Comparison of ENCODE assay signal across 15 cellular contexts in the genomic region with DNA sequence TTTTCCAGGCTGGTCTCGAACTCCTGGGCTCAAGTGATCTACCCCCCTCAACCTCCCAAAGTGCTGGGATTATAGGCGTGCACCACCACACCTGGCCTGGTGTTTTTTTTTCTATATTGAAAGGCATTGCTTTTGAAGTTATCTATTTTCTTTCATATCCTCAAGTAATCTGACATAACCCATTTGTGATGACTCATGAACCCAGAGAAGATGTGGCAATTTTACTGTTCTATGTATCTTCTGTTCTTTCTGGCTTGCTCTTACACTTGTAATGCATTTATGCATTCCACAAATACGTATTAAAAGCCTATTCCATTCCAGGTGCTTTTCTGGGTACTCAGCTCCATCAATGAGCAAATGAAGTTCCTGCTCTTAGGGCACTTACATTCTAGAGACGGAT. TPM values are rescaled to one million over a fixed set of nuclear protein-coding genes. Genes with fewer than 3 reads are reported as not detected.
A peak's percentile ranks its signal among the peaks of the same experiment; 100 is the strongest.
DNase-seq lines count a peak whose midpoint lies in the region; ATAC-seq, FAIRE-seq and TF ChIP-seq lines count a peak whose summit lies in the region.
"Had no signal": no experiment of that assay in that cellular context is flagged by ENCODE, and none has a peak within 500 bp of the region (broad histone marks: within the 10 kb centered on the region; RNA-seq: fewer than 3 reads in every experiment).

No MANE protein-coding gene starts in this region.

- intact Hi-C loops in mammary epithelial cell (cut with micrococcal nuclease) = loop anchor here (1.0 kb wide), 1 partner anchor 31 kb away; no protein-coding TSS in a partner anchor

- in situ Hi-C loops in mammary epithelial cell (cut with MboI; ENCODE audit: low sequenced_read_pairs in 2 of 2) = no loop called here

- peak overlapping the region; percentile 55 for H3K27ac ChIP-seq in ACC112 (ENCODE audit: low read depth, low read length)
- no peak overlapping the region for H3K27ac ChIP-seq in mammary epithelial cell (ENCODE audit: insufficient read depth, low read depth, low read length)
- peak overlapping the region; percentile 0 for H3K27ac ChIP-seq in keratinocyte (ENCODE audit: control insufficient read depth, insufficient read depth, low read length)
- H3K27ac ChIP-seq: upper lobe of right lung had no signal

- no TSS peak for BruUV-seq in mammary epithelial cell (replicated peaks; lab: Mats Ljungman, UMichigan)

- no peaks in the 10 kb centered on the region for H3K27me3 Mint-ChIP-seq in T-helper 2 cell treated with Interferon-gamma antibody and Interleukin-4, amounts not matched to agents 5 μg/mL and 100 μg/mL, for 36 hours (ENCODE audit: low read depth)

- H3K4me1 ChIP-seq in ACC112 (ENCODE audit: control insufficient read depth, insufficient read depth, low read length, unreplicated experiment) (peaks cover 19% of the 10 kb centered on the region), mammary epithelial cell (ENCODE audit: insufficient read depth, low read length) (peaks cover 25% of the 10 kb centered on the region), keratinocyte (ENCODE audit: control insufficient read depth, extremely low read depth, insufficient read depth, low read length) (peaks cover 13% of the 10 kb centered on the region)

- H3K9me3 Mint-ChIP-seq in T-helper 2 cell treated with Interferon-gamma antibody and Interleukin-4, amounts not matched to agents 5 μg/mL and 100 μg/mL, for 36 hours = no peaks in the 10 kb centered on the region
- H3K9me3 Mint-ChIP-seq: natural killer cell treated with Interleukin-12 subunit alpha and Interleukin-12 subunit beta and Interleukin-15 and Interleukin-18, amount 100 ng/mL, for 72 hours had no signal

- TF ChIP-seq CTCF in mammary epithelial cell (conservative IDR thresholded peaks at IDR 0.05 in 1 of 2, IDR thresholded peaks at IDR 0.05 in 1 of 2; ENCODE audit: extremely low read depth in 1 of 2, insufficient read depth in 1 of 2, low read depth in 1 of 2, low read length in 2 of 2) = no peak
- TF ChIP-seq CTCF in keratinocyte (optimal IDR thresholded peaks at IDR 0.05 in 1 of 3, IDR thresholded peaks at IDR 0.05 in 1 of 3, conservative IDR thresholded peaks at IDR 0.05 in 1 of 3; ENCODE audit: extremely low read depth in 1 of 3, insufficient read depth in 2 of 3, low read length in 3 of 3) = no peak

- no peak overlapping the region for H2AFZ ChIP-seq in ACC112 (ENCODE audit: low read length, unreplicated experiment)
- no peak overlapping the region for H2AFZ ChIP-seq in mammary epithelial cell (ENCODE audit: low read depth, low read length)
- no peak overlapping the region for H2AFZ ChIP-seq in keratinocyte (ENCODE audit: control insufficient read depth, low read length)

- H3K9me1 ChIP-seq in keratinocyte (ENCODE audit: control insufficient read depth, extremely low read depth, insufficient read depth, low read length) = no peaks in the 10 kb centered on the region

- H3K4me3 ChIP-seq in ACC112 (ENCODE audit: low read depth, low read length) (no peak overlapping the region), mammary epithelial cell (replicated peaks in 1 of 3; ENCODE audit: insufficient read depth in 1 of 3, low read depth in 2 of 3, low read length in 3 of 3) (no peak overlapping the region), keratinocyte (ENCODE audit: control insufficient read depth in 2 of 3, extremely low read depth in 1 of 3, insufficient read depth in 2 of 3, low read depth in 1 of 3, low read length in 3 of 3) (no peak overlapping the region)
- H3K4me3 ChIP-seq: skin epidermis, upper lobe of right lung had no signal

- DNase-seq in M059J (ENCODE audit: low read depth) = peak; percentile 74
- DNase-seq in mammary epithelial cell = peak; percentile 95
- no peak for DNase-seq in keratinocyte (ENCODE audit: low read depth, low spot score)
- DNase-seq in amniotic stem cell (lab: John Stamatoyannopoulos, UW) = no peak
- DNase-seq in T-helper 2 cell treated with Interferon-gamma antibody and Interleukin-4, amounts not matched to agents 5 μg/mL and 100 μg/mL, for 36 hours (ENCODE audit: low spot score) = no peak
- DNase-seq: erythroblast, NCI-H1092 treated with DMSO at 0.1 percent for 48 hours, NCI-H526, upper lobe of right lung had no signal

- H3K4me3 Mint-ChIP-seq in T-helper 2 cell treated with Interferon-gamma antibody and Interleukin-4, amounts not matched to agents 5 μg/mL and 100 μg/mL, for 36 hours = no peak overlapping the region
- H3K4me3 Mint-ChIP-seq: B cell; natural killer cell treated with Interleukin-12 subunit alpha and Interleukin-12 subunit beta and Interleukin-15 and Interleukin-18, amount 100 ng/mL, for 72 hours had no signal

- no peak overlapping the region for H3K9ac ChIP-seq in mammary epithelial cell (ENCODE audit: insufficient read depth, low read length)
- no peak overlapping the region for H3K9ac ChIP-seq in keratinocyte (ENCODE audit: control insufficient read depth, extremely low read depth, insufficient read depth, low read length)

- 5% methylated on average over 4 of the region's 4 CpGs for WGBS in mammary epithelial cell (ENCODE audit: low coverage, missing lambda C conversion rate)

- no peaks in the 10 kb centered on the region for H3K36me3 Mint-ChIP-seq in T-helper 2 cell treated with Interferon-gamma antibody and Interleukin-4, amounts not matched to agents 5 μg/mL and 100 μg/mL, for 36 hours (ENCODE audit: low read depth)
- H3K36me3 Mint-ChIP-seq: natural killer cell treated with Interleukin-12 subunit alpha and Interleukin-12 subunit beta and Interleukin-15 and Interleukin-18, amount 100 ng/mL, for 72 hours had no signal

- H3K27ac Mint-ChIP-seq in T-helper 2 cell treated with Interferon-gamma antibody and Interleukin-4, amounts not matched to agents 5 μg/mL and 100 μg/mL, for 36 hours = no peak overlapping the region
- H3K27ac Mint-ChIP-seq: B cell; natural killer cell treated with Interleukin-12 subunit alpha and Interleukin-12 subunit beta and Interleukin-15 and Interleukin-18, amount 100 ng/mL, for 72 hours had no signal

- ATAC-seq in GM19395 (IDR thresholded peaks at IDR 0.05; ENCODE audit: unreplicated experiment) (no peak), GM18519 (IDR thresholded peaks at IDR 0.05; ENCODE audit: low FRiP score, unreplicated experiment) (no peak)
- ATAC-seq: natural killer cell treated with Interleukin-12 subunit alpha and Interleukin-12 subunit beta and Interleukin-15 and Interleukin-18, amount 100 ng/mL, for 72 hours; upper lobe of right lung had no signal

- peak; percentile 77 for FAIRE-seq in keratinocyte (lab: Jason Lieb, UNC)

- peaks cover 2% of the 10 kb centered on the region for H3K4me1 Mint-ChIP-seq in T-helper 2 cell treated with Interferon-gamma antibody and Interleukin-4, amounts not matched to agents 5 μg/mL and 100 μg/mL, for 36 hours (ENCODE audit: low read depth)
- H3K4me1 Mint-ChIP-seq: B cell had no signal

- CTCF ChIA-PET in mammary epithelial cell (lab: Charles Lee; ENCODE audit: low non-redundant PET) = no interaction called here

- H4K20me1 ChIP-seq in mammary epithelial cell (ENCODE audit: insufficient read depth, low read length) (no peaks in the 10 kb centered on the region), keratinocyte (ENCODE audit: control insufficient read depth, extremely low read depth, insufficient read depth, low read length) (no peaks in the 10 kb centered on the region)

- H3K4me2 ChIP-seq in mammary epithelial cell (ENCODE audit: insufficient read depth, low read depth, low read length) (no peak overlapping the region), keratinocyte (ENCODE audit: control insufficient read depth, extremely low read depth, insufficient read depth, low read depth, low read length) (no peak overlapping the region)

- no peaks in the 10 kb centered on the region for H3K79me2 ChIP-seq in ACC112 (ENCODE audit: control insufficient read depth, insufficient read depth, low read length, unreplicated experiment)
- H3K79me2 ChIP-seq in mammary epithelial cell (ENCODE audit: insufficient read depth, low read length) = no peaks in the 10 kb centered on the region
- H3K79me2 ChIP-seq in keratinocyte (ENCODE audit: control insufficient read depth, insufficient read depth, low read length) = no peaks in the 10 kb centered on the region

- H3K27me3 ChIP-seq in ACC112 (ENCODE audit: insufficient read depth, low read length) (no peaks in the 10 kb centered on the region), mammary epithelial cell (ENCODE audit: insufficient read depth, low read length) (no peaks in the 10 kb centered on the region), keratinocyte (ENCODE audit: control insufficient read depth, extremely low read depth, insufficient read depth, low read length) (no peaks in the 10 kb centered on the region)
- H3K27me3 ChIP-seq: upper lobe of right lung had no signal

- H3K9me3 ChIP-seq in mammary epithelial cell (replicated peaks; ENCODE audit: insufficient read depth, low read length) (no peaks in the 10 kb centered on the region), keratinocyte (ENCODE audit: control insufficient read depth, low read depth, low read length) (no peaks in the 10 kb centered on the region)
- H3K9me3 ChIP-seq: upper lobe of right lung had no signal

- H3K36me3 ChIP-seq in ACC112 (ENCODE audit: insufficient read depth, low read length) = no peaks in the 10 kb centered on the region
- no peaks in the 10 kb centered on the region for H3K36me3 ChIP-seq in mammary epithelial cell (ENCODE audit: insufficient read depth, low read length)
- H3K36me3 ChIP-seq in keratinocyte (ENCODE audit: control insufficient read depth in 2 of 2, extremely low read depth in 1 of 2, insufficient read depth in 2 of 2, low read length in 2 of 2) = no peaks in the 10 kb centered on the region
- H3K36me3 ChIP-seq: upper lobe of right lung had no signal

- dilution Hi-C loops in mammary epithelial cell (cut with HindIII; ENCODE audit: low sequenced_read_pairs) (no loop called here), keratinocyte (cut with MboI; ENCODE audit: extremely low pct_ligation_motif_present, low sequenced_read_pairs) (no loop called here)

RNA-seq across cellular contexts. Expression of a gene that starts 29.9 kb away (rescaled TPM):
- 127 and 146 TPM in 2 replicates for total RNA-seq in M059J (2014; rRNA removed; shearing (Covaris generic))
- total RNA-seq in mammary epithelial cell = 100 to 1,000 TPM in 1 of 2 donors, 10 to 100 TPM in 1; 38.8 to 150 TPM
- polyA plus RNA-seq in mammary epithelial cell = 115 TPM
- polyA minus RNA-seq in mammary epithelial cell = 99.8 TPM
- polyA plus RNA-seq in keratinocyte = 75.7 to 130 TPM (median 97.0 TPM) in 3 replicates
- 39.7 TPM for polyA plus RNA-seq in keratinocyte (2011; ENCODE audit: low read depth)
- polyA plus RNA-seq in keratinocyte (2011; cell fraction: cytosol; rRNA removed) = 58.1 and 97.0 TPM in 2 replicates
- 132 and 155 TPM in 2 replicates for polyA plus RNA-seq in keratinocyte (2011; cell fraction: nucleus; rRNA removed)
- 42.8 and 92.9 TPM in 2 replicates for polyA plus RNA-seq in keratinocyte (2012; ENCODE audit: low replicate concordance)
- polyA minus RNA-seq in keratinocyte = 17.4 to 68.3 TPM (median 50.7 TPM) in 3 replicates
- 31.5 TPM for polyA minus RNA-seq in keratinocyte (2011; cell fraction: cytosol; rRNA and poly(A)+ RNA removed)
- 40.3 and 72.9 TPM in 2 replicates for polyA minus RNA-seq in keratinocyte (2011; cell fraction: nucleus; rRNA and poly(A)+ RNA removed)

Comparison
In these comparisons a context has a peak if more than half of its experiments do, and no peak if none do; other contexts are left out.
1. DNase-seq: peak in M059J (single experiment) and mammary epithelial cell (single experiment); none in keratinocyte (single experiment), amniotic stem cell (single experiment) and T-helper 2 cell treated with Interferon-gamma antibody and Interleukin-4, amounts not matched to agents 5 μg/mL and 100 μg/mL, for 36 hours (single experiment).